8 cellular contexts compared by ENCODE assay signal in genomic region chr11:3055881-3056280, GRCh38. TPM values are rescaled to one million over a fixed set of nuclear protein-coding genes. Genes with fewer than 3 reads are reported as not detected.
DNase-seq lines count a peak whose midpoint lies in the region; ATAC-seq and TF ChIP-seq lines count a peak whose summit lies in the region.

No MANE protein-coding gene starts in this region.

- peak overlapping the region; percentile 82 for H3K4me2 ChIP-seq in mammary epithelial cell (ENCODE audit: insufficient read depth, low read depth, low read length)

- no peaks in the 10 kb centered on the region for H3K27me3 ChIP-seq in BE2C
- H3K27me3 ChIP-seq in mammary epithelial cell (ENCODE audit: insufficient read depth, low read length), result no peaks in the 10 kb centered on the region
- no peaks in the 10 kb centered on the region for H3K27me3 ChIP-seq in muscle layer of duodenum (ENCODE audit: low read depth, low read length)
- H3K27me3 ChIP-seq in uterus, result no peaks in the 10 kb centered on the region

- no peaks in the 10 kb centered on the region for H3K36me3 Mint-ChIP-seq in IgD-negative memory B cell

- H3K36me3 ChIP-seq in BE2C, result no peaks in the 10 kb centered on the region
- H3K36me3 ChIP-seq in mammary epithelial cell (ENCODE audit: insufficient read depth, low read length), result peaks cover 5% of the 10 kb centered on the region
- peaks cover 4 to 9% of the 10 kb centered on the region in 2 donors for H3K36me3 ChIP-seq in muscle layer of duodenum (ENCODE audit: control insufficient read depth in 1 of 2, insufficient read depth in 2 of 2, low read length in 2 of 2)
- no peaks in the 10 kb centered on the region for H3K36me3 ChIP-seq in uterus

- peaks cover 61% of the 10 kb centered on the region for H3K79me2 ChIP-seq in mammary epithelial cell (ENCODE audit: insufficient read depth, low read length)

- peak overlapping the region; percentile 83 for H3K4me3 ChIP-seq in BE2C (ENCODE audit: low read depth, low read length)
- peak overlapping the region; percentile 97 to 100 (median 99) for H3K4me3 ChIP-seq in mammary epithelial cell (replicated peaks in 1 of 3; ENCODE audit: insufficient read depth in 1 of 3, low read depth in 2 of 3, low read length in 3 of 3)
- peak overlapping the region; percentile 72 to 77 for H3K4me3 ChIP-seq in muscle layer of duodenum (ENCODE audit: low read depth in 1 of 2, low read length in 2 of 2)
- peak overlapping the region in 1 of 2 donors; percentile 99 for H3K4me3 ChIP-seq in uterus

- dilution Hi-C loops in mammary epithelial cell (cut with HindIII; ENCODE audit: low sequenced_read_pairs), result no loop called here

- H3K4me1 ChIP-seq in BE2C (peaks cover 5% of the 10 kb centered on the region), mammary epithelial cell (ENCODE audit: insufficient read depth, low read length) (peaks cover 20% of the 10 kb centered on the region), muscle layer of duodenum (ENCODE audit: control insufficient read depth in 1 of 2, insufficient read depth in 2 of 2, low read length in 2 of 2) (peaks cover 11 to 31% of the 10 kb centered on the region in 2 donors), uterus (peaks cover 7 to 8% of the 10 kb centered on the region in 2 donors)

- H3K9me3 ChIP-seq in BE2C (no peaks in the 10 kb centered on the region), mammary epithelial cell (replicated peaks; ENCODE audit: insufficient read depth, low read length) (no peaks in the 10 kb centered on the region), muscle layer of duodenum (ENCODE audit: control insufficient read depth in 1 of 2, low read length in 2 of 2) (no peaks in the 10 kb centered on the region), uterus (no peaks in the 10 kb centered on the region)

- H3K9ac ChIP-seq in mammary epithelial cell (ENCODE audit: insufficient read depth, low read length), result peak overlapping the region; percentile 75

- H4K20me1 ChIP-seq in mammary epithelial cell (ENCODE audit: insufficient read depth, low read length), result peaks cover 3% of the 10 kb centered on the region

- H3K4me1 Mint-ChIP-seq in IgD-negative memory B cell, result peaks cover 21 to 36% (median 26%) of the 10 kb centered on the region in 3 donors

- CTCF ChIA-PET in mammary epithelial cell (lab: Charles Lee; ENCODE audit: low non-redundant PET), result interaction anchor here (0.6 kb wide), 1 partner anchor 52 kb away, joined by 3 read pairs; no protein-coding TSS in a partner anchor

- intact Hi-C loops in mammary epithelial cell (cut with micrococcal nuclease), result loop anchor here (5.0 kb wide), 1 partner anchor 64 kb away; the partner anchor contains the start of gene NAP1L4
- intact Hi-C loops in uterus (cut with DNase I; ENCODE audit: low total_unique reads), result no loop called here

- WGBS in mammary epithelial cell (ENCODE audit: low coverage, missing lambda C conversion rate), result 52% methylated on average over 9 of the region's 9 CpGs

- peak overlapping the region in 2 of 3 donors; percentile 63 to 95 for H3K27ac Mint-ChIP-seq in IgD-negative memory B cell

- H3K27me3 Mint-ChIP-seq in IgD-negative memory B cell, result no peaks in the 10 kb centered on the region

- peak overlapping the region; percentile 88 to 99 (median 95) for H3K4me3 Mint-ChIP-seq in IgD-negative memory B cell

- no peak for TF ChIP-seq POLR2A in uterus (IDR thresholded peaks at IDR 0.05)

- H3K27ac ChIP-seq in mammary epithelial cell (ENCODE audit: insufficient read depth, low read depth, low read length), result no peak overlapping the region
- H3K27ac ChIP-seq in muscle layer of duodenum (ENCODE audit: low read length), result peak overlapping the region; percentile 67
- H3K27ac ChIP-seq in uterus, result no peak overlapping the region

- BruUV-seq in mammary epithelial cell (replicated peaks; lab: Mats Ljungman, UMichigan), result no TSS peak

- no peak for ATAC-seq in GM18511 (IDR thresholded peaks at IDR 0.05; ENCODE audit: unreplicated experiment)
- no peak for ATAC-seq in HG03108 (IDR thresholded peaks at IDR 0.05; ENCODE audit: unreplicated experiment)

- TF ChIP-seq CTCF in BE2C (IDR thresholded peaks at IDR 0.05; ENCODE audit: low read depth, low read length) (no peak), mammary epithelial cell (conservative IDR thresholded peaks at IDR 0.05 in 1 of 2, IDR thresholded peaks at IDR 0.05 in 1 of 2; ENCODE audit: extremely low read depth in 1 of 2, insufficient read depth in 1 of 2, low read depth in 1 of 2, low read length in 2 of 2) (no peak), uterus (IDR thresholded peaks at IDR 0.05) (no peak)

- H3K9me3 Mint-ChIP-seq in IgD-negative memory B cell, result no peaks in the 10 kb centered on the region

- no peak overlapping the region for H2AFZ ChIP-seq in mammary epithelial cell (ENCODE audit: low read depth, low read length)

- in situ Hi-C loops in mammary epithelial cell (cut with MboI; ENCODE audit: low sequenced_read_pairs in 2 of 2), result no loop called here

- no peak for DNase-seq in BE2C
- no peak for DNase-seq in mammary epithelial cell
- DNase-seq in Kasumi-1 (lab: John Stamatoyannopoulos, UW), result no peak
- no peak for DNase-seq in uterus

RNA-seq across cellular contexts. Expression of gene CARS1, which starts 1.3 kb away (rescaled TPM):
- 134 TPM for polyA plus RNA-seq in BE2C (2012; ENCODE audit: insufficient read depth, insufficient read length, low read depth)
- polyA plus RNA-seq in IgD-negative memory B cell, result 35.8 TPM
- total RNA-seq in mammary epithelial cell, result 100 to 1,000 TPM; 112 to 125 TPM
- polyA plus RNA-seq in mammary epithelial cell, result 66.3 TPM
- polyA minus RNA-seq in mammary epithelial cell, result 32.1 TPM
- total RNA-seq in uterus, result 10 to 100 TPM; 13.2 to 39.5 (median 27.4) TPM
